Comparison of ENCODE assay signal across 8 cellular contexts in genomic region chr9:64774813-64775793, GRCh38.
DNase-seq lines count a peak whose midpoint lies in the region; ATAC-seq and TF ChIP-seq lines count a peak whose summit lies in the region.
"Not testable (repeated sequence)": the region's sequence is repeated elsewhere in the genome, so short reads cannot be mapped to it uniquely, and the experiment has no call there.

No MANE protein-coding gene starts in this region.

- not testable (repeated sequence) for TF ChIP-seq EP300 in ovary (IDR thresholded peaks at IDR 0.05)

- in situ Hi-C loops in IMR-90 (cut with MboI; ENCODE audit: low sequenced_read_pairs) = not testable (repeated sequence)

- H3K4me3 Mint-ChIP-seq in T-helper 17 cell = peak overlapping the region; percentile 19
- not testable (repeated sequence) for H3K4me3 Mint-ChIP-seq in activated naive CD8-positive, alpha-beta T cell treated with anti-CD3 and anti-CD28 coated beads, Interleukin-2, amount 10 ng/mL, durations not matched to agents 7 days and 5 days

- H2AFZ ChIP-seq in IMR-90 (replicated peaks; ENCODE audit: low read length, poor library complexity) = not testable (repeated sequence)

- POLR2A ChIA-PET in IMR-90 (lab: Charles Lee; ENCODE audit: unreplicated experiment); activated naive CD8-positive, alpha-beta T cell treated with anti-CD3 and anti-CD28 coated beads, Interleukin-2, amount 10 ng/mL, durations not matched to agents 7 days and 5 days (lab: Charles Lee): not testable (repeated sequence)

- not testable (repeated sequence) for H3K79me1 ChIP-seq in IMR-90 (ENCODE audit: low read depth in 1 of 2, low read length in 2 of 2)

- intact Hi-C loops in IMR-90 (cut with micrococcal nuclease); ovary (cut with DNase I): not testable (repeated sequence)

- H3K36me3 Mint-ChIP-seq in T-helper 17 cell (ENCODE audit: low read depth); activated naive CD8-positive, alpha-beta T cell treated with anti-CD3 and anti-CD28 coated beads, Interleukin-2, amount 10 ng/mL, durations not matched to agents 7 days and 5 days: not testable (repeated sequence)

- H2BK15ac ChIP-seq in IMR-90 (ENCODE audit: low read depth, low read length) = not testable (repeated sequence)

- not testable (repeated sequence) for H4K8ac ChIP-seq in IMR-90 (ENCODE audit: low read depth in 2 of 2, low read length in 2 of 2)

- H2AK9ac ChIP-seq in IMR-90 (replicated peaks; ENCODE audit: low read depth, low read length, poor library complexity) = not testable (repeated sequence)

- not testable (repeated sequence) for H3K9ac ChIP-seq in IMR-90 (ENCODE audit: low read depth, low read length)

- not testable (repeated sequence) for TF ChIP-seq POLR2A in IMR-90 (IDR thresholded peaks at IDR 0.05; ENCODE audit: low read depth, low read length); ovary (IDR thresholded peaks at IDR 0.05)

- not testable (repeated sequence) for H3K27me3 ChIP-seq in IMR-90 (ENCODE audit: control insufficient read depth, insufficient read depth, low read length); ovary

- not testable (repeated sequence) for H3K56ac ChIP-seq in IMR-90 (ENCODE audit: extremely low read depth, insufficient read depth, low read length)

- not testable (repeated sequence) for H3K18ac ChIP-seq in IMR-90 (ENCODE audit: low read depth, low read length)

- H3K4me2 ChIP-seq in IMR-90 (ENCODE audit: low read depth, low read length) = not testable (repeated sequence)

- not testable (repeated sequence) for H4K20me1 ChIP-seq in IMR-90 (ENCODE audit: insufficient read depth, low read length)

- not testable (repeated sequence) for H2BK20ac ChIP-seq in IMR-90 (ENCODE audit: low read depth, low read length)

- not testable (repeated sequence) for H2BK120ac ChIP-seq in IMR-90 (ENCODE audit: low read depth, low read length)

- not testable (repeated sequence) for DNase-seq in AG09309 (ENCODE audit: low read depth); IMR-90; ovary
- DNase-seq in T-helper 17 cell (peak in 2 of 3 donors; percentile 9), epidermal melanocyte (ENCODE audit: insufficient read length, low spot score) (peak; percentile 0), left kidney (ENCODE audit: low read depth, low spot score) (peak; percentile 3)
- DNase-seq in activated naive CD8-positive, alpha-beta T cell treated with anti-CD3 and anti-CD28 coated beads, Interleukin-2, amount 10 ng/mL, durations not matched to agents 7 days and 5 days = peak; percentile 22
- peak; percentile 34 for DNase-seq in stimulated activated CD8-positive, alpha-beta memory T cell treated with anti-CD3 and anti-CD28 coated beads, Interleukin-4, amount 100 ng/mL, for 48 hours

- not testable (repeated sequence) for H3K14ac ChIP-seq in IMR-90 (replicated peaks; ENCODE audit: low read depth, low read length)

- H3K4me3 ChIP-seq in AG09309 (ENCODE audit: control insufficient read depth, low read depth, low read length) (peak overlapping the region; percentile 29), IMR-90 (ENCODE audit: insufficient read depth, low read depth, low read length) (0 out of 2 replicates have a peak overlapping the region, but pooled peaks have one; percentile 16), ovary (peak overlapping the region; percentile 27)

- not testable (repeated sequence) for ATAC-seq in IMR-90 (ENCODE audit: low read depth); T-helper 17 cell; activated naive CD8-positive, alpha-beta T cell treated with anti-CD3 and anti-CD28 coated beads, Interleukin-2, amount 10 ng/mL, durations not matched to agents 7 days and 5 days (ENCODE audit: low read depth)

- not testable (repeated sequence) for H3K4me1 Mint-ChIP-seq in T-helper 17 cell; activated naive CD8-positive, alpha-beta T cell treated with anti-CD3 and anti-CD28 coated beads, Interleukin-2, amount 10 ng/mL, durations not matched to agents 7 days and 5 days

- CTCF ChIA-PET in IMR-90 (lab: Yijun Ruan, JAX) = not testable (repeated sequence)

- not testable (repeated sequence) for H2BK5ac ChIP-seq in IMR-90 (ENCODE audit: low read depth, low read length, poor library complexity, severe bottlenecking)

- not testable (repeated sequence) for H3K36me3 ChIP-seq in IMR-90 (ENCODE audit: control insufficient read depth, insufficient read depth, low read length); ovary

- not testable (repeated sequence) for H3K27ac Mint-ChIP-seq in T-helper 17 cell; activated naive CD8-positive, alpha-beta T cell treated with anti-CD3 and anti-CD28 coated beads, Interleukin-2, amount 10 ng/mL, durations not matched to agents 7 days and 5 days

- not testable (repeated sequence) for H3K9me3 ChIP-seq in IMR-90 (ENCODE audit: control insufficient read depth, insufficient read depth, low read length); T-helper 17 cell (ENCODE audit: control insufficient read depth, low read length, poor library complexity, severe bottlenecking); ovary

- not testable (repeated sequence) for H4K5ac ChIP-seq in IMR-90 (ENCODE audit: low read depth, low read length)

- not testable (repeated sequence) for TF ChIP-seq CTCF in AG09309 (IDR thresholded peaks at IDR 0.05; ENCODE audit: control insufficient read depth, insufficient read depth, low read depth, low read length, missing control alignments); IMR-90 (conservative IDR thresholded peaks at IDR 0.05; ENCODE audit: low read depth, low read length); ovary (IDR thresholded peaks at IDR 0.05)

- not testable (repeated sequence) for H3K23ac ChIP-seq in IMR-90 (ENCODE audit: low read depth, low read length)

- not testable (repeated sequence) for H3K9me3 Mint-ChIP-seq in activated naive CD8-positive, alpha-beta T cell treated with anti-CD3 and anti-CD28 coated beads, Interleukin-2, amount 10 ng/mL, durations not matched to agents 7 days and 5 days

- not testable (repeated sequence) for H2AK5ac ChIP-seq in IMR-90 (ENCODE audit: low read depth, low read length)

- not testable (repeated sequence) for H3K4me1 ChIP-seq in IMR-90 (ENCODE audit: control insufficient read depth, insufficient read depth, low read length); ovary (ENCODE audit: insufficient read depth)

- H3K27ac ChIP-seq in IMR-90 (ENCODE audit: insufficient read depth, low read length); ovary: not testable (repeated sequence)

- not testable (repeated sequence) for TF ChIP-seq RAD21 in IMR-90 (IDR thresholded peaks at IDR 0.05; ENCODE audit: low read length)

- not testable (repeated sequence) for H3K9me1 ChIP-seq in IMR-90 (ENCODE audit: insufficient read depth, low read length)

- H3K27me3 Mint-ChIP-seq in T-helper 17 cell = not testable (repeated sequence)
- H3K27me3 Mint-ChIP-seq in activated naive CD8-positive, alpha-beta T cell treated with anti-CD3 and anti-CD28 coated beads, Interleukin-2, amount 10 ng/mL, durations not matched to agents 7 days and 5 days = peaks cover 11% of the 10 kb centered on the region

- no CpG with 5 or more reads among the region's 72 CpGs for WGBS in IMR-90 (ENCODE audit: extremely low coverage in 2 of 2, insufficient read length in 1 of 2), 2 experiments
- WGBS in ovary, 3 donors = 4 to 23% (median 21%) methylated on average over 11 to 44 of the region's 72 CpGs

- dilution Hi-C loops in IMR-90 (cut with HindIII; ENCODE audit: low sequenced_read_pairs, unreplicated experiment) = not testable (repeated sequence)

- BruUV-seq in IMR-90 (replicated peaks; lab: Mats Ljungman, UMichigan) = not testable (repeated sequence)

- not testable (repeated sequence) for H3K4ac ChIP-seq in IMR-90 (ENCODE audit: low read depth, low read length)

- not testable (repeated sequence) for H4K91ac ChIP-seq in IMR-90 (ENCODE audit: insufficient read depth, low read depth, low read length)
